10 cellular contexts compared by ENCODE assay signal in genomic region chr4:61851126-61851525, GRCh38.
"Had no signal": no experiment of that assay in that cellular context is flagged by ENCODE, and none has a peak within 500 bp of the region (broad histone marks: within the 10 kb centered on the region; RNA-seq: fewer than 3 reads in every experiment).

No MANE protein-coding gene starts in this region.

- H3K4me3 ChIP-seq: GM23248, GM23338, HAP-1 had no signal

- ATAC-seq: GM23338, HCT116 had no signal

- H3K4me2 ChIP-seq: GM23338 had no signal

- H3K9ac ChIP-seq: GM23248 had no signal

- FAIRE-seq: H54 had no signal

- H3K9me3 ChIP-seq: HAP-1 had no signal

- H2AFZ ChIP-seq: GM23248, GM23338 had no signal

- DNase-seq: GM23248, GOT3, H7, H9, HCEC 1CT, HFFc6 had no signal

- H3K27ac Mint-ChIP-seq: GM23338, H9, HFFc6 had no signal

- H3K36me3 ChIP-seq: HAP-1 had no signal

- H3K4me3 Mint-ChIP-seq: GM23338, H9, HFFc6 had no signal

- H3K27ac ChIP-seq: GM23248 had no signal
